Comparison of ENCODE assay signal across 19 cellular contexts in the genomic region with DNA sequence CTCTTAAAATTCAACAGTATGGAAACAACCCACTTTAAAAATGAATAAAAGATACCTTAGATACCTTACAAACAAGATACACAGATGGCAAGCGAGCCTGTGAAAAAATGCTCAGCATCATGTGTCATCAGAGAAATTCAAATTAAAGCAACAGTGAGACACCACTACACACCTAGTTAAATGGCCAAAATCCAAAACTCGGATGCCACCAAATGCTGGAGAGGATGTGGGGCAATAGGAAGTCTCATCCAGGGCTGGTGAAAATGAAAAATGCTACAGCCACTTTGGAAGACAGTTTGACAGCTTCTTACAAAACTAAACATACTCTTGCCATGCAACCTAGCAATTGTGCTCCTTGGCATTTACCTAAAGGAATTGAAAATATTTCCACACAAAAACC. TPM values are rescaled to one million over a fixed set of nuclear protein-coding genes. Genes with fewer than 3 reads are reported as not detected.
DNase-seq lines count a peak whose midpoint lies in the region; ATAC-seq and TF ChIP-seq lines count a peak whose summit lies in the region.
"Had no signal": no experiment of that assay in that cellular context is flagged by ENCODE, and none has a peak within 500 bp of the region (broad histone marks: within the 10 kb centered on the region; RNA-seq: fewer than 3 reads in every experiment).

No MANE protein-coding gene starts in this region.

- H3K4me3 ChIP-seq in breast epithelium (no peak overlapping the region), gastroesophageal sphincter (no peak overlapping the region)
- H3K4me3 ChIP-seq: BLaER1, GM23248 had no signal

- CTCF ChIA-PET in MCF 10A (lab: Yijun Ruan, JAX), result interaction anchor here (0.7 to 1.5 kb wide), 5 partner anchors 11 to 73 kb away, joined by 3 to 4 read pairs (median 4); no protein-coding TSS in a partner anchor
- CTCF ChIA-PET in activated CD4-positive, alpha-beta T cell treated with anti-CD3 and anti-CD28 coated beads, Interleukin-2, amount 10 ng/mL, durations not matched to agents 7 days and 5 days (lab: Charles Lee), result interaction anchor here (1.3 kb wide), 1 partner anchor 38 kb away, joined by 4 read pairs; no protein-coding TSS in a partner anchor

- H3K9me3 ChIP-seq in breast epithelium (no peaks in the 10 kb centered on the region), gastroesophageal sphincter (no peaks in the 10 kb centered on the region)

- no peak for ATAC-seq in gastroesophageal sphincter
- ATAC-seq: CD8-positive, alpha-beta T cell had no signal

- H3K4me1 ChIP-seq in breast epithelium (no peaks in the 10 kb centered on the region), gastroesophageal sphincter (peaks cover 7 to 28% (median 7%) of the 10 kb centered on the region in 3 donors)

- no peak for TF ChIP-seq EP300 in gastroesophageal sphincter (IDR thresholded peaks at IDR 0.05)

- H3K4me1 Mint-ChIP-seq in MCF 10A (ENCODE audit: insufficient read depth, unreplicated experiment), result peaks cover 15% of the 10 kb centered on the region
- no peaks in the 10 kb centered on the region for H3K4me1 Mint-ChIP-seq in activated CD4-positive, alpha-beta T cell treated with anti-CD3 and anti-CD28 coated beads, Interleukin-2, amount 10 ng/mL, durations not matched to agents 7 days and 5 days
- H3K4me1 Mint-ChIP-seq: CD4-positive, CD25-positive, alpha-beta regulatory T cell had no signal

- H3K4me3 Mint-ChIP-seq in MCF 10A (ENCODE audit: unreplicated experiment), result no peak overlapping the region
- H3K4me3 Mint-ChIP-seq in activated CD4-positive, alpha-beta T cell treated with anti-CD3 and anti-CD28 coated beads, Interleukin-2, amount 10 ng/mL, durations not matched to agents 7 days and 5 days, result no peak overlapping the region
- H3K4me3 Mint-ChIP-seq: B cell; CD4-positive, CD25-positive, alpha-beta regulatory T cell; CD8-positive, alpha-beta T cell had no signal

- no peaks in the 10 kb centered on the region for H3K36me3 Mint-ChIP-seq in MCF 10A (ENCODE audit: insufficient read depth, unreplicated experiment)
- H3K36me3 Mint-ChIP-seq in activated CD4-positive, alpha-beta T cell treated with anti-CD3 and anti-CD28 coated beads, Interleukin-2, amount 10 ng/mL, durations not matched to agents 7 days and 5 days (ENCODE audit: low read depth), result no peaks in the 10 kb centered on the region
- H3K36me3 Mint-ChIP-seq: CD4-positive, CD25-positive, alpha-beta regulatory T cell; CD8-positive, alpha-beta T cell had no signal

- no peak overlapping the region for H3K27ac Mint-ChIP-seq in MCF 10A (ENCODE audit: low read depth, unreplicated experiment)
- no peak overlapping the region for H3K27ac Mint-ChIP-seq in activated CD4-positive, alpha-beta T cell treated with anti-CD3 and anti-CD28 coated beads, Interleukin-2, amount 10 ng/mL, durations not matched to agents 7 days and 5 days
- H3K27ac Mint-ChIP-seq: B cell; CD4-positive, CD25-positive, alpha-beta regulatory T cell; CD8-positive, alpha-beta T cell had no signal

- no peaks in the 10 kb centered on the region for H3K27me3 Mint-ChIP-seq in MCF 10A (ENCODE audit: insufficient read depth, unreplicated experiment)
- H3K27me3 Mint-ChIP-seq in activated CD4-positive, alpha-beta T cell treated with anti-CD3 and anti-CD28 coated beads, Interleukin-2, amount 10 ng/mL, durations not matched to agents 7 days and 5 days, result no peaks in the 10 kb centered on the region

- no peaks in the 10 kb centered on the region for H3K9me3 Mint-ChIP-seq in MCF 10A (ENCODE audit: unreplicated experiment)
- no peaks in the 10 kb centered on the region for H3K9me3 Mint-ChIP-seq in activated CD4-positive, alpha-beta T cell treated with anti-CD3 and anti-CD28 coated beads, Interleukin-2, amount 10 ng/mL, durations not matched to agents 7 days and 5 days
- H3K9me3 Mint-ChIP-seq: CD8-positive, alpha-beta T cell had no signal

- intact Hi-C loops in MCF 10A (cut with micrococcal nuclease) (no loop called here), breast epithelium (cut with DNase I; ENCODE audit: low total_unique reads) (no loop called here)

- peak; percentile 46 for DNase-seq in MCF 10A (ENCODE audit: unreplicated experiment)
- no peak for DNase-seq in breast epithelium (ENCODE audit: low spot score in 2 of 2)
- peak; percentile 73 for DNase-seq in G401 (ENCODE audit: low spot score)
- DNase-seq in cerebellar cortex (ENCODE audit: low spot score), result peak; percentile 67
- no peak for DNase-seq in germinal center (ENCODE audit: low spot score)
- no peak for DNase-seq in DMS53 treated with DMSO at 0.1 percent for 48 hours (lab: John Stamatoyannopoulos, UW; ENCODE audit: unreplicated experiment)
- DNase-seq in activated CD4-positive, alpha-beta T cell treated with anti-CD3 and anti-CD28 coated beads, Interleukin-2, amount 10 ng/mL, durations not matched to agents 7 days and 5 days, result no peak
- DNase-seq: CD4-positive, CD25-positive, alpha-beta regulatory T cell; CD8-positive, alpha-beta T cell; DMS 273 treated with DMSO at 0.1 percent for 48 hours; DMS79 treated with DMSO at 0.1 percent for 48 hours; GM23248; H7; HCEC 1CT had no signal

- no peaks in the 10 kb centered on the region for H3K36me3 ChIP-seq in breast epithelium
- H3K36me3 ChIP-seq in gastroesophageal sphincter, result no peaks in the 10 kb centered on the region
- H3K36me3 ChIP-seq: BLaER1 had no signal

- H3K27me3 ChIP-seq in breast epithelium (no peaks in the 10 kb centered on the region), gastroesophageal sphincter (no peaks in the 10 kb centered on the region)
- H3K27me3 ChIP-seq: BLaER1 had no signal

- no peak overlapping the region for H3K27ac ChIP-seq in breast epithelium
- peak overlapping the region in 3 of 4 donors; percentile 69 to 93 (median 87) for H3K27ac ChIP-seq in gastroesophageal sphincter
- H3K27ac ChIP-seq: 22Rv1, BLaER1, C4-2B, GM23248 had no signal

- POLR2A ChIA-PET in MCF 10A (lab: Yijun Ruan, JAX), result interaction anchor here (0.7 to 5.3 kb wide), 11 partner anchors 10 to 151 kb away, joined by 3 to 33 read pairs (median 4); a partner anchor contains a TSS
- POLR2A ChIA-PET in activated CD4-positive, alpha-beta T cell treated with anti-CD3 and anti-CD28 coated beads, Interleukin-2, amount 10 ng/mL, durations not matched to agents 7 days and 5 days (lab: Charles Lee), result no interaction called here

- BruUV-seq in MCF 10A (replicated peaks; lab: Mats Ljungman, UMichigan), result no TSS peak

- TF ChIP-seq CTCF in MCF 10A (IDR thresholded peaks at IDR 0.05; ENCODE audit: unreplicated experiment) (no peak), breast epithelium (IDR thresholded peaks at IDR 0.05) (no peak), gastroesophageal sphincter (IDR thresholded peaks at IDR 0.05) (no peak)

- TF ChIP-seq POLR2A in breast epithelium (IDR thresholded peaks at IDR 0.05), result no peak
- TF ChIP-seq POLR2A in gastroesophageal sphincter (IDR thresholded peaks at IDR 0.05), result no peak

- WGBS in gastroesophageal sphincter (ENCODE audit: low coverage in 1 of 2), 2 donors, result 22 to 47% methylated on average over 2 of the region's 2 CpGs

- in situ Hi-C loops in G401 (cut with HindIII; ENCODE audit: low sequenced_read_pairs), result no loop called here

RNA-seq across cellular contexts. Expression of a gene that starts 17.9 kb away (rescaled TPM):
- total RNA-seq in MCF 10A (2022), result 594 and 611 TPM in 2 replicates
- 1,000 to 10,000 TPM in 2 of 3 donors, 100 to 1,000 TPM in 1; 752 to 1,562 (median 1,015) TPM for total RNA-seq in breast epithelium
- total RNA-seq in G401 (2014; rRNA removed; shearing (Covaris generic)), result 36.6 and 39.1 TPM in 2 replicates
- 100 to 1,000 TPM; 488 to 965 (median 649) TPM for total RNA-seq in gastroesophageal sphincter
- 10 to 100 TPM; 11.3 to 14.9 TPM for total RNA-seq in activated CD4-positive, alpha-beta T cell treated with anti-CD3 and anti-CD28 coated beads, Interleukin-2, amount 10 ng/mL, durations not matched to agents 7 days and 5 days

Comparison
In these comparisons a context has a peak if more than half of its experiments do, and no peak if none do; other contexts are left out.
1. DNase-seq: peak in MCF 10A (single experiment), G401 (single experiment) and cerebellar cortex (single experiment); none in breast epithelium (0 of 2), germinal center (single experiment), DMS53 treated with DMSO at 0.1 percent for 48 hours (single experiment) and activated CD4-positive, alpha-beta T cell treated with anti-CD3 and anti-CD28 coated beads, Interleukin-2, amount 10 ng/mL, durations not matched to agents 7 days and 5 days (single experiment).
2. H3K27ac ChIP-seq: peak in gastroesophageal sphincter (3 of 4); none in breast epithelium (0 of 2).
3. RNA of a gene that starts 17.9 kb away (total RNA-seq): 752 to 1,562 TPM in breast epithelium, 488 to 965 TPM in gastroesophageal sphincter and 594 to 611 TPM in MCF 10A; 36.6 to 39.1 TPM in G401 and 11.3 to 14.9 TPM in activated CD4-positive, alpha-beta T cell treated with anti-CD3 and anti-CD28 coated beads, Interleukin-2, amount 10 ng/mL, durations not matched to agents 7 days and 5 days; every median in the first group is over 10 times any median in the second.